ENCODE assay signal across 16 cellular contexts in the genomic region with DNA sequence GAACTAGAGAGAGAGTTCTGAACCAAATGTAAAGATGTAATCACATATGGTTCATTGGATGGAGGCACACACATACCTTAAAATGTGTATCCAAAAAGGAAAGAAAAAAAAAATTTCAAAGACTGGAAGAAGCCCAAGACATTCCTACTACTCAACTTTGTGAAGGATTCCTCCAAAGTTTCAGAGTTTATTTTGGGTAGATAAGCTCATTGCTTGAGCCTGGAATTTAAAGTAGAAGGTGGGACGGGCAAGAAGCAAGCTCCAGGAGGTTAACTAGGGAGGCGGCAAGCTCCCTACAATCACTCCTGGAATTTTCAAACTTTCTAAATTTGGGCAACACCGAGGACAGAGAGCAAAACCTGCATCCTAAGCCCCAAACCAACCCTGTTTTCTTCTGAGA. TPM values are rescaled to one million over a fixed set of nuclear protein-coding genes. Genes with fewer than 3 reads are reported as not detected.
DNase-seq lines count a peak whose midpoint lies in the region; ATAC-seq and TF ChIP-seq lines count a peak whose summit lies in the region.
"Had no signal": no experiment of that assay in that cellular context is flagged by ENCODE, and none has a peak within 500 bp of the region (broad histone marks: within the 10 kb centered on the region; RNA-seq: fewer than 3 reads in every experiment).

No MANE protein-coding gene starts in this region.

- no peak for DNase-seq in heart left ventricle
- no peak for DNase-seq in cardiac septum (ENCODE audit: low spot score)
- DNase-seq in choroid plexus epithelial cell (ENCODE audit: low read depth), result no peak
- no peak for DNase-seq in naive B cell
- DNase-seq in uterus, result no peak
- no peak for DNase-seq in activated gamma-delta T cell (lab: John Stamatoyannopoulos, UW)
- no peak for DNase-seq in ecto neural progenitor cell (ENCODE audit: low spot score)
- DNase-seq: activated naive CD8-positive, alpha-beta T cell treated with anti-CD3 and anti-CD28 coated beads for 36 hours; C1 segment of cervical spinal cord; left colon; NCI-H2081; spleen had no signal

- H3K27ac Mint-ChIP-seq in naive B cell, result no peak overlapping the region
- H3K27ac Mint-ChIP-seq: activated naive CD8-positive, alpha-beta T cell treated with anti-CD3 and anti-CD28 coated beads for 36 hours had no signal

- H3K27me3 Mint-ChIP-seq in naive B cell, result peaks cover 51 to 66% (median 58%) of the 10 kb centered on the region in 3 donors

- WGBS in heart left ventricle, 4 donors, result 40 to 59% (median 53%) methylated on average over 3 of the region's 3 CpGs

- TF ChIP-seq CTCF in heart left ventricle (IDR thresholded peaks at IDR 0.05) (no peak), choroid plexus epithelial cell (conservative IDR thresholded peaks at IDR 0.05; ENCODE audit: low read depth, low read length) (no peak), uterus (IDR thresholded peaks at IDR 0.05) (no peak)

- no peaks in the 10 kb centered on the region for H3K9me3 ChIP-seq in heart left ventricle
- H3K9me3 ChIP-seq in uterus, result no peaks in the 10 kb centered on the region
- H3K9me3 ChIP-seq: spleen had no signal

- H3K27me3 ChIP-seq in heart left ventricle (peaks cover 0 to 16% (median 6%) of the 10 kb centered on the region in 9 donors), uterus (no peaks in the 10 kb centered on the region)

- peaks cover 10 to 18% (median 12%) of the 10 kb centered on the region in 3 donors for H3K4me1 Mint-ChIP-seq in naive B cell

- H3K36me3 ChIP-seq in heart left ventricle, result no peaks in the 10 kb centered on the region
- H3K36me3 ChIP-seq in uterus, result no peaks in the 10 kb centered on the region
- H3K36me3 ChIP-seq: spleen had no signal

- no peak for TF ChIP-seq POLR2A in heart left ventricle (IDR thresholded peaks at IDR 0.05)
- no peak for TF ChIP-seq POLR2A in uterus (IDR thresholded peaks at IDR 0.05)

- H3K4me3 Mint-ChIP-seq in naive B cell, result peak overlapping the region in 7 of 8 donors; percentile 78 to 95 (median 82)

- intact Hi-C loops in heart left ventricle (cut with DNase I) (loop anchor here in 1 of 10 donors (10.0 kb wide), 1 partner anchor 1743 kb away; the partner anchor contains the start of gene POP4), cardiac septum (cut with DNase I) (no loop called here), uterus (cut with DNase I; ENCODE audit: low total_unique reads) (no loop called here)

- H3K9me3 Mint-ChIP-seq in naive B cell, result peaks cover 0 to 3% (median 0%) of the 10 kb centered on the region in 7 donors
- H3K9me3 Mint-ChIP-seq: activated naive CD8-positive, alpha-beta T cell treated with anti-CD3 and anti-CD28 coated beads for 36 hours had no signal

- peaks cover 0 to 36% (median 13%) of the 10 kb centered on the region in 12 donors for H3K4me1 ChIP-seq in heart left ventricle
- peaks cover 7 to 9% of the 10 kb centered on the region in 2 donors for H3K4me1 ChIP-seq in uterus

- H3K4me3 ChIP-seq in heart left ventricle (peak overlapping the region in 7 of 12 donors; percentile 81 to 96 (median 94)), choroid plexus epithelial cell (ENCODE audit: low read depth, low read length) (peak overlapping the region; percentile 75), uterus (peak overlapping the region; percentile 68 to 75)

- H3K27ac ChIP-seq in heart left ventricle (peak overlapping the region in 1 of 12 donors; percentile 95), uterus (peak overlapping the region; percentile 95 to 99)

- ATAC-seq in heart left ventricle (no peak), naive B cell (ENCODE audit: low read depth in 2 of 2) (no peak), GM18867 (IDR thresholded peaks at IDR 0.05; ENCODE audit: unreplicated experiment) (no peak)
- ATAC-seq: activated CD4-positive, CD25-positive, alpha-beta regulatory T cell treated with anti-CD3 and anti-CD28 coated beads, Interleukin-2, amount 50 U/mL, for 24 hours; left colon; Panc1 had no signal

- H3K36me3 Mint-ChIP-seq in naive B cell, result peaks cover 0 to 17% of the 10 kb centered on the region in 2 donors
- H3K36me3 Mint-ChIP-seq: activated naive CD8-positive, alpha-beta T cell treated with anti-CD3 and anti-CD28 coated beads for 36 hours had no signal

RNA-seq across cellular contexts. Expression of gene TSHZ3, which starts 1.9 kb away (rescaled TPM):
- total RNA-seq in heart left ventricle (10 to 100 TPM in 1 of 9 donors, 1 to 10 TPM in 8; 2.0 to 11.5 (median 2.7) TPM), cardiac septum (5.2 TPM), uterus (10 to 100 TPM in 3 of 4 donors, 1 to 10 TPM in 1; 3.2 to 65.5 (median 27.9) TPM)
- polyA plus RNA-seq in heart left ventricle (1 to 10 TPM in 1 of 2 donors, under 1 TPM in 1; 0.88 to 1.8 TPM), naive B cell (ENCODE audit: low read depth in 6 of 6) (not detected)
- total RNA-seq: HT-29 had no signal
